18 cellular contexts compared by ENCODE assay signal in genomic region chr20:53760025-53760441, GRCh38.
A peak's percentile ranks its signal among the peaks of the same experiment; 100 is the strongest.
DNase-seq lines count a peak whose midpoint lies in the region; ATAC-seq and TF ChIP-seq lines count a peak whose summit lies in the region.
"Had no signal": no experiment of that assay in that cellular context is flagged by ENCODE, and none has a peak within 500 bp of the region (broad histone marks: within the 10 kb centered on the region; RNA-seq: fewer than 3 reads in every experiment).

No MANE protein-coding gene starts in this region.

- H3K27ac Mint-ChIP-seq in activated CD8-positive, alpha-beta T cell treated with anti-CD3 and anti-CD28 coated beads, Interleukin-2, amount 10 ng/mL, durations not matched to agents 7 days and 5 days = no peak overlapping the region
- H3K27ac Mint-ChIP-seq: activated naive CD8-positive, alpha-beta T cell treated with anti-CD3 and anti-CD28 coated beads, Interleukin-2, amount 50 U/mL, for 24 hours; activated T-cell treated with anti-CD3 and anti-CD28 coated beads, Interleukin-2, amount 50 U/mL, for 72 hours; mesothelial cell of epicardium had no signal

- H3K4me1 Mint-ChIP-seq in activated CD8-positive, alpha-beta T cell treated with anti-CD3 and anti-CD28 coated beads, Interleukin-2, amount 10 ng/mL, durations not matched to agents 7 days and 5 days (ENCODE audit: low read depth) = peaks cover 30% of the 10 kb centered on the region

- H3K27me3 Mint-ChIP-seq in activated CD8-positive, alpha-beta T cell treated with anti-CD3 and anti-CD28 coated beads, Interleukin-2, amount 10 ng/mL, durations not matched to agents 7 days and 5 days (ENCODE audit: low read depth) = no peaks in the 10 kb centered on the region
- H3K27me3 Mint-ChIP-seq: activated naive CD8-positive, alpha-beta T cell treated with anti-CD3 and anti-CD28 coated beads, Interleukin-2, amount 50 U/mL, for 24 hours had no signal

- CTCF ChIA-PET in activated CD8-positive, alpha-beta T cell treated with anti-CD3 and anti-CD28 coated beads, Interleukin-2, amount 10 ng/mL, durations not matched to agents 7 days and 5 days (lab: Charles Lee) = interaction anchor here (1.0 kb wide), 1 partner anchor 180 kb away, joined by 3 read pairs; no protein-coding TSS in a partner anchor

- POLR2A ChIA-PET in activated CD8-positive, alpha-beta T cell treated with anti-CD3 and anti-CD28 coated beads, Interleukin-2, amount 10 ng/mL, durations not matched to agents 7 days and 5 days (lab: Charles Lee) = no interaction called here

- peak; percentile 94 for ATAC-seq in GM19351 (IDR thresholded peaks at IDR 0.05; ENCODE audit: unreplicated experiment)
- ATAC-seq in HG02938 (IDR thresholded peaks at IDR 0.05; ENCODE audit: unreplicated experiment) = peak; percentile 89
- no peak for ATAC-seq in HG03025 (IDR thresholded peaks at IDR 0.05; ENCODE audit: low FRiP score, unreplicated experiment)
- no peak for ATAC-seq in activated CD8-positive, alpha-beta T cell treated with anti-CD3 and anti-CD28 coated beads, Interleukin-2, amount 10 ng/mL, durations not matched to agents 7 days and 5 days
- ATAC-seq: activated naive CD8-positive, alpha-beta T cell treated with anti-CD3 and anti-CD28 coated beads, Interleukin-2, amount 50 U/mL, for 24 hours; activated T-cell treated with anti-CD3 and anti-CD28 coated beads, Interleukin-2, amount 50 U/mL, for 72 hours; heart right ventricle; right cardiac atrium had no signal

- H3K9me3 Mint-ChIP-seq in activated CD8-positive, alpha-beta T cell treated with anti-CD3 and anti-CD28 coated beads, Interleukin-2, amount 10 ng/mL, durations not matched to agents 7 days and 5 days (ENCODE audit: insufficient read depth) = no peaks in the 10 kb centered on the region
- H3K9me3 Mint-ChIP-seq: activated naive CD8-positive, alpha-beta T cell treated with anti-CD3 and anti-CD28 coated beads, Interleukin-2, amount 50 U/mL, for 24 hours; activated T-cell treated with anti-CD3 and anti-CD28 coated beads, Interleukin-2, amount 50 U/mL, for 72 hours; mesothelial cell of epicardium had no signal

- peak; percentile 83 for TF ChIP-seq CTCF in subcutaneous adipose tissue (IDR thresholded peaks at IDR 0.05; ENCODE audit: low read depth)

- H3K4me3 Mint-ChIP-seq in activated CD8-positive, alpha-beta T cell treated with anti-CD3 and anti-CD28 coated beads, Interleukin-2, amount 10 ng/mL, durations not matched to agents 7 days and 5 days = no peak overlapping the region
- H3K4me3 Mint-ChIP-seq: activated naive CD8-positive, alpha-beta T cell treated with anti-CD3 and anti-CD28 coated beads, Interleukin-2, amount 50 U/mL, for 24 hours; activated T-cell treated with anti-CD3 and anti-CD28 coated beads, Interleukin-2, amount 50 U/mL, for 72 hours; mesothelial cell of epicardium had no signal

- DNase-seq in MV-4-11 (lab: John Stamatoyannopoulos, UW) = peak; percentile 96
- DNase-seq in NCI-H1092 treated with DMSO at 0.1 percent for 48 hours (lab: John Stamatoyannopoulos, UW) = no peak
- DNase-seq in activated CD8-positive, alpha-beta T cell treated with anti-CD3 and anti-CD28 coated beads, Interleukin-2, amount 10 ng/mL, durations not matched to agents 7 days and 5 days = no peak
- DNase-seq: activated CD4-positive, alpha-beta T cell treated with anti-CD3 and anti-CD28 coated beads, Interleukin-2, amount 50 U/mL, for 48 hours; activated naive CD8-positive, alpha-beta T cell treated with anti-CD3 and anti-CD28 coated beads, Interleukin-2, amount 50 U/mL, for 24 hours; activated T-cell treated with anti-CD3 and anti-CD28 coated beads, Interleukin-2, amount 50 U/mL, for 72 hours; dorsolateral prefrontal cortex; esophagus squamous epithelium; heart right ventricle; kidney; NCI-H524; right cardiac atrium; SW 1271 had no signal

- H3K36me3 Mint-ChIP-seq in activated CD8-positive, alpha-beta T cell treated with anti-CD3 and anti-CD28 coated beads, Interleukin-2, amount 10 ng/mL, durations not matched to agents 7 days and 5 days (ENCODE audit: low read depth) = no peaks in the 10 kb centered on the region
- H3K36me3 Mint-ChIP-seq: mesothelial cell of epicardium had no signal

Comparison
In these comparisons a context has a peak if more than half of its experiments do, and no peak if none do; other contexts are left out.
1. ATAC-seq: peak in GM19351 (single experiment) and HG02938 (single experiment); none in HG03025 (single experiment) and activated CD8-positive, alpha-beta T cell treated with anti-CD3 and anti-CD28 coated beads, Interleukin-2, amount 10 ng/mL, durations not matched to agents 7 days and 5 days (single experiment).